ENCODE assay signal across 13 cellular contexts in the genomic region with DNA sequence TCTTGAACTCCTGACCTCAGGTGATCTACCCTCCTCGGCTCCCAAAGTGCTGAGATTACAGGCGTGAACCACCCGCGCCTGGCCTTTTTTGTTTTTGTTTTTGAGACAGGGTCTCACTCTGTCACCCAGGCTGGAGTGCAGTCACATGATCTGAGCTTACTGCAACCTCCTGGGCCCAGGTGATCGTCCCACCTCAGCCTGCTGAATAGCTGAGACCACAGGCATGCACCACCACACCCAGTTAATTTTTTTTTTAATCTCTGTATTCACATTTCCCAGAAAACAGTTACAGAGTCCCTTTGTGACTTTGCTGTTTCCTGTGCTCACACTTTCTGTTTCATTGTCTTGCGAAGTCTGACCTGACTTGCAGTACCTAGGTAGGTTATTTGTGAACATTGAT. TPM values are rescaled to one million over a fixed set of nuclear protein-coding genes. Genes with fewer than 3 reads are reported as not detected.
A peak's percentile ranks its signal among the peaks of the same experiment; 100 is the strongest.
DNase-seq lines count a peak whose midpoint lies in the region; ATAC-seq and TF ChIP-seq lines count a peak whose summit lies in the region.
"Had no signal": no experiment of that assay in that cellular context is flagged by ENCODE, and none has a peak within 500 bp of the region (broad histone marks: within the 10 kb centered on the region; RNA-seq: fewer than 3 reads in every experiment).

No MANE protein-coding gene starts in this region.

- H3K9me3 ChIP-seq in OCI-LY1 (ENCODE audit: low read length) (no peaks in the 10 kb centered on the region), gastrocnemius medialis (no peaks in the 10 kb centered on the region)
- no peaks in the 10 kb centered on the region for H3K9me3 ChIP-seq in effector memory CD4-positive, alpha-beta T cell (ENCODE audit: control insufficient read depth, low read length)

- H4K20me1 ChIP-seq in OCI-LY1 (ENCODE audit: insufficient read depth, low read length) = no peaks in the 10 kb centered on the region

- peaks cover 2% of the 10 kb centered on the region for H3K27me3 Mint-ChIP-seq in activated CD8-positive, alpha-beta memory T cell treated with anti-CD3 and anti-CD28 coated beads, Interleukin-2, amount 10 ng/mL, durations not matched to agents 7 days and 5 days

- H3K4me3 ChIP-seq in OCI-LY1 (ENCODE audit: low read depth, low read length, poor library complexity, severe bottlenecking) = no peak overlapping the region
- no peak overlapping the region for H3K4me3 ChIP-seq in effector memory CD4-positive, alpha-beta T cell (ENCODE audit: insufficient read depth, low read depth, low read length, poor library complexity, severe bottlenecking)
- no peak overlapping the region for H3K4me3 ChIP-seq in gastrocnemius medialis
- H3K4me3 ChIP-seq: lung, smooth muscle cell had no signal

- H3K9me2 ChIP-seq in OCI-LY1 (ENCODE audit: low read depth, low read length) = no peaks in the 10 kb centered on the region

- H3K36me3 ChIP-seq in OCI-LY1 (ENCODE audit: insufficient read depth, low read length) (no peaks in the 10 kb centered on the region), gastrocnemius medialis (peaks cover 0 to 20% of the 10 kb centered on the region in 2 donors)
- H3K36me3 ChIP-seq in effector memory CD4-positive, alpha-beta T cell (ENCODE audit: control insufficient read depth, insufficient read depth, low read length) = no peaks in the 10 kb centered on the region

- no peak for TF ChIP-seq POLR2A in gastrocnemius medialis (IDR thresholded peaks at IDR 0.05)

- H3K27me3 ChIP-seq in OCI-LY1 (ENCODE audit: insufficient read depth, low read length) = no peaks in the 10 kb centered on the region
- no peaks in the 10 kb centered on the region for H3K27me3 ChIP-seq in effector memory CD4-positive, alpha-beta T cell (replicated peaks; ENCODE audit: control insufficient read depth, insufficient read depth, low read length, poor library complexity, severe bottlenecking)
- no peaks in the 10 kb centered on the region for H3K27me3 ChIP-seq in gastrocnemius medialis

- peak overlapping the region; percentile 94 for H3K27ac Mint-ChIP-seq in activated CD8-positive, alpha-beta memory T cell treated with anti-CD3 and anti-CD28 coated beads, Interleukin-2, amount 10 ng/mL, durations not matched to agents 7 days and 5 days

- intact Hi-C loops in gastrocnemius medialis (cut with DNase I; ENCODE audit: low total_unique reads) = loop anchor here (5.0 to 10.0 kb wide), 3 partner anchors 266 to 349 kb away; a partner anchor contains a TSS

- H3K27ac ChIP-seq in OCI-LY1 (ENCODE audit: low read depth, low read length, poor library complexity, severe bottlenecking) (peak overlapping the region; percentile 19), gastrocnemius medialis (no peak overlapping the region)
- peak overlapping the region; percentile 63 for H3K27ac ChIP-seq in effector memory CD4-positive, alpha-beta T cell (ENCODE audit: insufficient read depth, low read length, poor library complexity, severe bottlenecking)

- no peak overlapping the region for H2AFZ ChIP-seq in OCI-LY1 (ENCODE audit: low read length)

- H3K4me1 Mint-ChIP-seq in activated CD8-positive, alpha-beta memory T cell treated with anti-CD3 and anti-CD28 coated beads, Interleukin-2, amount 10 ng/mL, durations not matched to agents 7 days and 5 days = peaks cover 65% of the 10 kb centered on the region

- H3F3A ChIP-seq in OCI-LY1 (ENCODE audit: insufficient read depth, low read length) = no peaks in the 10 kb centered on the region

- peak; percentile 60 for ATAC-seq in activated CD8-positive, alpha-beta memory T cell treated with anti-CD3 and anti-CD28 coated beads, Interleukin-2, amount 10 ng/mL, durations not matched to agents 7 days and 5 days
- no peak for ATAC-seq in gastrocnemius medialis
- no peak for ATAC-seq in GM21825 (IDR thresholded peaks at IDR 0.05; ENCODE audit: unreplicated experiment)

- no peak overlapping the region for H3K9ac ChIP-seq in OCI-LY1 (ENCODE audit: low read length)

- peaks cover 26% of the 10 kb centered on the region for H3K36me3 Mint-ChIP-seq in activated CD8-positive, alpha-beta memory T cell treated with anti-CD3 and anti-CD28 coated beads, Interleukin-2, amount 10 ng/mL, durations not matched to agents 7 days and 5 days

- H3K79me2 ChIP-seq in OCI-LY1 (ENCODE audit: insufficient read depth, low read length) = no peaks in the 10 kb centered on the region

- peak; percentile 83 for DNase-seq in activated CD8-positive, alpha-beta memory T cell treated with anti-CD3 and anti-CD28 coated beads, Interleukin-2, amount 10 ng/mL, durations not matched to agents 7 days and 5 days
- DNase-seq in effector memory CD4-positive, alpha-beta T cell = peak in 2 of 3 donors; percentile 12
- peak; percentile 58 for DNase-seq in stimulated activated CD8-positive, alpha-beta memory T cell treated with anti-CD3 and anti-CD28 coated beads, Interleukin-4, amount 100 ng/mL, for 48 hours
- no peak for DNase-seq in effector CD8-positive, alpha-beta T cell (lab: John Stamatoyannopoulos, UW)
- DNase-seq in hippocampal formation (lab: John Stamatoyannopoulos, UW) (no peak), gastrocnemius medialis (no peak)
- DNase-seq: NCI-H2107 had no signal

- peak overlapping the region; percentile 66 for H3K4me3 Mint-ChIP-seq in activated CD8-positive, alpha-beta memory T cell treated with anti-CD3 and anti-CD28 coated beads, Interleukin-2, amount 10 ng/mL, durations not matched to agents 7 days and 5 days

- in situ Hi-C loops in gastrocnemius medialis (cut with MboI; ENCODE audit: low sequenced_read_pairs in 4 of 4) = loop anchor here in 1 of 4 donors (25.0 kb wide), 1 partner anchor 384 kb away; a partner anchor contains a TSS

- no peak for TF ChIP-seq CTCF in OCI-LY1 (IDR thresholded peaks at IDR 0.05; ENCODE audit: low read length)
- TF ChIP-seq CTCF in gastrocnemius medialis (IDR thresholded peaks at IDR 0.05 in 4 of 5, conservative IDR thresholded peaks at IDR 0.05 in 1 of 5) = no peak

- H3K4me1 ChIP-seq in OCI-LY1 (ENCODE audit: insufficient read depth, low read length, severe bottlenecking) (peaks cover 27% of the 10 kb centered on the region), gastrocnemius medialis (peaks cover 6 to 15% of the 10 kb centered on the region in 2 donors)
- H3K4me1 ChIP-seq in effector memory CD4-positive, alpha-beta T cell (ENCODE audit: control insufficient read depth, insufficient read depth, low read length, poor library complexity, severe bottlenecking) = peaks cover 30% of the 10 kb centered on the region

- H3K4me2 ChIP-seq in OCI-LY1 (ENCODE audit: low read length) = no peak overlapping the region
- H3K4me2 ChIP-seq: smooth muscle cell had no signal

- no peaks in the 10 kb centered on the region for H3K9me3 Mint-ChIP-seq in activated CD8-positive, alpha-beta memory T cell treated with anti-CD3 and anti-CD28 coated beads, Interleukin-2, amount 10 ng/mL, durations not matched to agents 7 days and 5 days (ENCODE audit: low read depth)

- CTCF ChIA-PET in activated CD8-positive, alpha-beta memory T cell treated with anti-CD3 and anti-CD28 coated beads, Interleukin-2, amount 10 ng/mL, durations not matched to agents 7 days and 5 days (lab: Charles Lee) = interaction anchor here (0.6 to 1.7 kb wide), 3 partner anchors 23 to 336 kb away, joined by 3 read pairs; a partner anchor contains a TSS

RNA-seq across cellular contexts. Expression of a gene that starts 2.7 kb away (rescaled TPM):
- 10 to 100 TPM; 11.4 to 18.0 TPM for total RNA-seq in activated CD8-positive, alpha-beta memory T cell treated with anti-CD3 and anti-CD28 coated beads, Interleukin-2, amount 10 ng/mL, durations not matched to agents 7 days and 5 days
- total RNA-seq in gastrocnemius medialis = 10 to 100 TPM in 3 of 4 donors, 1 to 10 TPM in 1; 8.2 to 24.3 (median 14.5) TPM

RNA-seq across cellular contexts. Expression of a gene that starts 8.2 kb away (rescaled TPM):
- total RNA-seq in activated CD8-positive, alpha-beta memory T cell treated with anti-CD3 and anti-CD28 coated beads, Interleukin-2, amount 10 ng/mL, durations not matched to agents 7 days and 5 days = not detected
- not detected for total RNA-seq in gastrocnemius medialis
- total RNA-seq: astrocyte, lung, smooth muscle cell, urinary bladder had no signal

Comparison
In these comparisons a context has a peak if more than half of its experiments do, and no peak if none do; other contexts are left out.
1. H3K27ac ChIP-seq: peak in OCI-LY1 (single experiment) and effector memory CD4-positive, alpha-beta T cell (single experiment); none in gastrocnemius medialis (0 of 4).
2. DNase-seq: peak in activated CD8-positive, alpha-beta memory T cell treated with anti-CD3 and anti-CD28 coated beads, Interleukin-2, amount 10 ng/mL, durations not matched to agents 7 days and 5 days (single experiment), effector memory CD4-positive, alpha-beta T cell (2 of 3) and stimulated activated CD8-positive, alpha-beta memory T cell treated with anti-CD3 and anti-CD28 coated beads, Interleukin-4, amount 100 ng/mL, for 48 hours (single experiment); none in effector CD8-positive, alpha-beta T cell (single experiment), hippocampal formation (0 of 2) and gastrocnemius medialis (0 of 2).